Comparison of ENCODE assay signal across 9 cellular contexts in genomic region chr11:16791494-16791961, GRCh38. TPM values are rescaled to one million over a fixed set of nuclear protein-coding genes. Genes with fewer than 3 reads are reported as not detected.
DNase-seq lines count a peak whose midpoint lies in the region; ATAC-seq and TF ChIP-seq lines count a peak whose summit lies in the region.
"Had no signal": no experiment of that assay in that cellular context is flagged by ENCODE, and none has a peak within 500 bp of the region (broad histone marks: within the 10 kb centered on the region; RNA-seq: fewer than 3 reads in every experiment).

No MANE protein-coding gene starts in this region.

- H3K27me3 ChIP-seq in Panc1 (ENCODE audit: control insufficient read depth, insufficient read depth, low read length) (no peaks in the 10 kb centered on the region), parathyroid adenoma (ENCODE audit: control insufficient read depth, insufficient read depth, low read length) (no peaks in the 10 kb centered on the region), WERI-Rb-1 (ENCODE audit: insufficient read depth, low read depth, severe bottlenecking) (no peaks in the 10 kb centered on the region)

- no peak overlapping the region for H3K9ac ChIP-seq in parathyroid adenoma

- in situ Hi-C loops in Panc1 (cut with HindIII; ENCODE audit: low pct_unique_long_range_greater_than_20kb, low sequenced_read_pairs), result no loop called here

- no peak overlapping the region for H2AFZ ChIP-seq in parathyroid adenoma

- CTCF ChIA-PET in Panc1 (lab: Charles Lee), result no interaction called here

- no peak overlapping the region for H3K4me2 ChIP-seq in parathyroid adenoma (ENCODE audit: low read length)

- H3K9me3 ChIP-seq in Panc1 (ENCODE audit: control insufficient read depth, insufficient read depth, low read depth, low read length) (no peaks in the 10 kb centered on the region), parathyroid adenoma (ENCODE audit: control insufficient read depth, low read length) (no peaks in the 10 kb centered on the region), WERI-Rb-1 (ENCODE audit: severe bottlenecking) (no peaks in the 10 kb centered on the region)

- H3K79me2 ChIP-seq in parathyroid adenoma, result no peaks in the 10 kb centered on the region

- intact Hi-C loops in Panc1 (cut with micrococcal nuclease; ENCODE audit: unreplicated experiment), result no loop called here

- TF ChIP-seq CTCF in Panc1 (IDR thresholded peaks at IDR 0.05) (no peak), parathyroid adenoma (IDR thresholded peaks at IDR 0.05) (no peak), WERI-Rb-1 (IDR thresholded peaks at IDR 0.05; ENCODE audit: low read depth, low read length) (no peak)

- H3K4me3 ChIP-seq in Panc1 (ENCODE audit: low read depth in 2 of 2, low read length in 2 of 2), result no peak overlapping the region
- H3K4me3 ChIP-seq in parathyroid adenoma (ENCODE audit: low read depth, low read length), result no peak overlapping the region
- H3K4me3 ChIP-seq in WERI-Rb-1 (ENCODE audit: low read depth, low read length), result no peak overlapping the region

- no peaks in the 10 kb centered on the region for H3K36me3 ChIP-seq in Panc1 (ENCODE audit: control insufficient read depth, insufficient read depth, low read length)
- no peaks in the 10 kb centered on the region for H3K36me3 ChIP-seq in parathyroid adenoma (ENCODE audit: control insufficient read depth, insufficient read depth, low read length)
- H3K36me3 ChIP-seq in WERI-Rb-1, result peaks cover 58% of the 10 kb centered on the region

- peak; percentile 85 for DNase-seq in COLO829 (ENCODE audit: low spot score)
- no peak for DNase-seq in Panc1 (ENCODE audit: low read depth, low spot score)
- peak; percentile 83 for DNase-seq in fibroblast of gingiva (ENCODE audit: low read depth)
- DNase-seq in stimulated activated CD8-positive, alpha-beta memory T cell treated with anti-CD3 and anti-CD28 coated beads, Interleukin-4, amount 100 ng/mL, for 48 hours, result no peak
- no peak for DNase-seq in WERI-Rb-1
- no peak for DNase-seq in NCI-H510A treated with DMSO at 0.1 percent for 48 hours (lab: John Stamatoyannopoulos, UW)
- DNase-seq: stimulated activated naive CD4-positive, alpha-beta T cell treated with Interleukin-2 at 50 U/mL for 16 hours had no signal

- H3K4me1 ChIP-seq in Panc1 (ENCODE audit: control insufficient read depth, insufficient read depth, low read length), result peaks cover 4% of the 10 kb centered on the region; the same call in 1 of the 2 replicates
- peaks cover 5% of the 10 kb centered on the region for H3K4me1 ChIP-seq in parathyroid adenoma

- POLR2A ChIA-PET in Panc1 (lab: Charles Lee), result no interaction called here

- H3K27ac ChIP-seq in Panc1 (ENCODE audit: low read length), result no peak overlapping the region
- peak overlapping the region; percentile 36 for H3K27ac ChIP-seq in parathyroid adenoma
- no peak overlapping the region for H3K27ac ChIP-seq in WERI-Rb-1

- ATAC-seq in Panc1 (peak; percentile 63), GM21381 (IDR thresholded peaks at IDR 0.05; ENCODE audit: unreplicated experiment) (no peak)

- no TSS peak for BruUV-seq in Panc1 (replicated peaks; lab: Mats Ljungman, UMichigan)

RNA-seq across cellular contexts. Expression of gene C11orf58, which starts 53.1 kb away (rescaled TPM):
- 97.6 TPM for total RNA-seq in Panc1 (2021; ENCODE audit: unreplicated experiment)
- polyA plus RNA-seq in Panc1 (2012; ENCODE audit: insufficient read length), result 274 TPM

Comparison
In these comparisons a context has a peak if more than half of its experiments do, and no peak if none do; other contexts are left out.
1. DNase-seq: peak in COLO829 (single experiment) and fibroblast of gingiva (single experiment); none in Panc1 (single experiment), stimulated activated CD8-positive, alpha-beta memory T cell treated with anti-CD3 and anti-CD28 coated beads, Interleukin-4, amount 100 ng/mL, for 48 hours (single experiment), WERI-Rb-1 (single experiment) and NCI-H510A treated with DMSO at 0.1 percent for 48 hours (single experiment).